Comparison of ENCODE assay signal across 1 cellular context in genomic region chr17:36486204-36487194, GRCh38.
TF ChIP-seq lines count a peak whose summit lies in the region.

Gene ZNHIT3 (plus strand): TSS chr17:36486681. CDS start chr17:36486700, 19 bp downstream.

TF ChIP-seq in GM12878, 131 proteins besides CTCF, POLR2A, EP300 and RAD21 (continued from another document):
- TF ChIP-seq, protein P1, sequence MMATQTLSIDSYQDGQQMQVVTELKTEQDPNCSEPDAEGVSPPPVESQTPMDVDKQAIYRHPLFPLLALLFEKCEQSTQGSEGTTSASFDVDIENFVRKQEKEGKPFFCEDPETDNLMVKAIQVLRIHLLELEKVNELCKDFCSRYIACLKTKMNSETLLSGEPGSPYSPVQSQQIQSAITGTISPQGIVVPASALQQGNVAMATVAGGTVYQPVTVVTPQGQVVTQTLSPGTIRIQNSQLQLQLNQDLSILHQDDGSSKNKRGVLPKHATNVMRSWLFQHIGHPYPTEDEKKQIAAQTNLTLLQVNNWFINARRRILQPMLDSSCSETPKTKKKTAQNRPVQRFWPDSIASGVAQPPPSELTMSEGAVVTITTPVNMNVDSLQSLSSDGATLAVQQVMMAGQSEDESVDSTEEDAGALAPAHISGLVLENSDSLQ (IDR thresholded peaks at IDR 0.05) = peak; percentile 73
- TF ChIP-seq SUPT20H (IDR thresholded peaks at IDR 0.05; ENCODE audit: borderline replicate concordance, control insufficient read depth, low read depth, low read length) (no peak), PAX8 (IDR thresholded peaks at IDR 0.05) (no peak), SIX5 (IDR thresholded peaks at IDR 0.05; ENCODE audit: low read depth, low read length, severe bottlenecking) (peak; percentile 53), NR2C1 (IDR thresholded peaks at IDR 0.05) (peak; percentile 16)
- TF ChIP-seq, protein P2, sequence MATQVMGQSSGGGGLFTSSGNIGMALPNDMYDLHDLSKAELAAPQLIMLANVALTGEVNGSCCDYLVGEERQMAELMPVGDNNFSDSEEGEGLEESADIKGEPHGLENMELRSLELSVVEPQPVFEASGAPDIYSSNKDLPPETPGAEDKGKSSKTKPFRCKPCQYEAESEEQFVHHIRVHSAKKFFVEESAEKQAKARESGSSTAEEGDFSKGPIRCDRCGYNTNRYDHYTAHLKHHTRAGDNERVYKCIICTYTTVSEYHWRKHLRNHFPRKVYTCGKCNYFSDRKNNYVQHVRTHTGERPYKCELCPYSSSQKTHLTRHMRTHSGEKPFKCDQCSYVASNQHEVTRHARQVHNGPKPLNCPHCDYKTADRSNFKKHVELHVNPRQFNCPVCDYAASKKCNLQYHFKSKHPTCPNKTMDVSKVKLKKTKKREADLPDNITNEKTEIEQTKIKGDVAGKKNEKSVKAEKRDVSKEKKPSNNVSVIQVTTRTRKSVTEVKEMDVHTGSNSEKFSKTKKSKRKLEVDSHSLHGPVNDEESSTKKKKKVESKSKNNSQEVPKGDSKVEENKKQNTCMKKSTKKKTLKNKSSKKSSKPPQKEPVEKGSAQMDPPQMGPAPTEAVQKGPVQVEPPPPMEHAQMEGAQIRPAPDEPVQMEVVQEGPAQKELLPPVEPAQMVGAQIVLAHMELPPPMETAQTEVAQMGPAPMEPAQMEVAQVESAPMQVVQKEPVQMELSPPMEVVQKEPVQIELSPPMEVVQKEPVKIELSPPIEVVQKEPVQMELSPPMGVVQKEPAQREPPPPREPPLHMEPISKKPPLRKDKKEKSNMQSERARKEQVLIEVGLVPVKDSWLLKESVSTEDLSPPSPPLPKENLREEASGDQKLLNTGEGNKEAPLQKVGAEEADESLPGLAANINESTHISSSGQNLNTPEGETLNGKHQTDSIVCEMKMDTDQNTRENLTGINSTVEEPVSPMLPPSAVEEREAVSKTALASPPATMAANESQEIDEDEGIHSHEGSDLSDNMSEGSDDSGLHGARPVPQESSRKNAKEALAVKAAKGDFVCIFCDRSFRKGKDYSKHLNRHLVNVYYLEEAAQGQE (IDR thresholded peaks at IDR 0.05; ENCODE audit: low read depth, low read length) = no peak
